ENCODE assay signal across 25 cellular contexts in the genomic region with DNA sequence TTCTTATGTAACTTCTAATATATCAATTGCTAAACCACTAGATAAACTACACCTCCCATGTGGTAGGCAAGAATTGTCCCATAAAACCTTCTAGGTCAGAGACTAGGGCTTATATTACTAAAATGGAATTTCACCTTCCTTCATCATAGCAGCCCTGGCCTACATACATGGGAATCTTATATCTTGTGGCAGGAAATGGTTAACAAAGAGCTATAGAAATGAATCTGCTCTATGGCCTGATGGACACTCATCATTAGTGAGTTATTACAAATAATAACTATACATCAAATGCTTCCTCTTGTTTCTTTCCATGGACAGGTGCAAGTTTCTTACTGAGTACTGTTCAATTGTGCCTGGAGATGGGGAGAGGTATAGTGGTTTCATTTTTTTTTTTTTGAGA.
"Had no signal": no experiment of that assay in that cellular context is flagged by ENCODE, and none has a peak within 500 bp of the region (broad histone marks: within the 10 kb centered on the region; RNA-seq: fewer than 3 reads in every experiment).

No MANE protein-coding gene starts in this region.

- H3K9me3 Mint-ChIP-seq: activated CD4-positive, alpha-beta memory T cell treated with anti-CD3 and anti-CD28 coated beads for 36 hours; activated CD4-positive, alpha-beta T cell treated with anti-CD3 and anti-CD28 coated beads, Interleukin-2, amount 10 ng/mL, durations not matched to agents 7 days and 5 days; activated naive CD4-positive, alpha-beta T cell treated with anti-CD3 and anti-CD28 coated beads for 36 hours; activated T-helper 17 cell treated with anti-CD3 and anti-CD28 coated beads, Interleukin-2, amount 50 U/mL, for 72 hours; T-cell had no signal

- DNase-seq: activated CD4-positive, alpha-beta memory T cell treated with anti-CD3 and anti-CD28 coated beads for 36 hours; activated CD4-positive, alpha-beta T cell treated with anti-CD3 and anti-CD28 coated beads, Interleukin-2, amount 10 ng/mL, durations not matched to agents 7 days and 5 days; activated CD4-positive, CD25-positive, alpha-beta regulatory T cell; activated gamma-delta T cell; activated naive CD4-positive, alpha-beta T cell treated with anti-CD3 and anti-CD28 coated beads for 36 hours; activated T-cell treated with anti-CD3 and anti-CD28 coated beads for 4 hours; activated T-cell treated with anti-CD3 and anti-CD28 coated beads, Interleukin-2, amount 50 U/mL, for 48 hours; amygdala; brain microvascular endothelial cell; NCI-H1092; NCI-H1417 treated with DMSO at 0.1 percent for 48 hours; NCI-H1694; NCI-H2029; NCI-H2107; NCI-H2171 treated with DMSO at 0.1 percent for 48 hours; NCI-H226; NCI-H526; SIG-M5; T-cell; T-helper 2 cell; T1000 had no signal

- H3K36me3 Mint-ChIP-seq: activated CD4-positive, alpha-beta memory T cell treated with anti-CD3 and anti-CD28 coated beads for 36 hours had no signal

- ATAC-seq: activated T-helper 17 cell treated with anti-CD3 and anti-CD28 coated beads, Interleukin-2, amount 50 U/mL, for 72 hours; T-cell had no signal

- H3K27ac Mint-ChIP-seq: activated CD4-positive, alpha-beta memory T cell treated with anti-CD3 and anti-CD28 coated beads for 36 hours; activated CD4-positive, alpha-beta T cell treated with anti-CD3 and anti-CD28 coated beads, Interleukin-2, amount 10 ng/mL, durations not matched to agents 7 days and 5 days; activated naive CD4-positive, alpha-beta T cell treated with anti-CD3 and anti-CD28 coated beads for 36 hours; activated naive CD8-positive, alpha-beta T cell; activated T-helper 17 cell treated with anti-CD3 and anti-CD28 coated beads, Interleukin-2, amount 50 U/mL, for 72 hours; T-cell had no signal

- H3K36me3 ChIP-seq: brain microvascular endothelial cell had no signal

- H3K27ac ChIP-seq: brain microvascular endothelial cell, cardiac muscle cell, VCaP had no signal

- H3K4me3 ChIP-seq: cardiac muscle cell had no signal

- H3K4me1 Mint-ChIP-seq: activated CD4-positive, alpha-beta T cell treated with anti-CD3 and anti-CD28 coated beads, Interleukin-2, amount 10 ng/mL, durations not matched to agents 7 days and 5 days; activated T-helper 17 cell treated with anti-CD3 and anti-CD28 coated beads, Interleukin-2, amount 50 U/mL, for 72 hours; T-cell had no signal

- H3K4me3 Mint-ChIP-seq: activated CD4-positive, alpha-beta memory T cell treated with anti-CD3 and anti-CD28 coated beads for 36 hours; activated CD4-positive, alpha-beta T cell treated with anti-CD3 and anti-CD28 coated beads, Interleukin-2, amount 10 ng/mL, durations not matched to agents 7 days and 5 days; activated naive CD4-positive, alpha-beta T cell treated with anti-CD3 and anti-CD28 coated beads for 36 hours; activated naive CD8-positive, alpha-beta T cell; activated T-helper 17 cell treated with anti-CD3 and anti-CD28 coated beads, Interleukin-2, amount 50 U/mL, for 72 hours; T-cell had no signal

- H3K27me3 Mint-ChIP-seq: activated CD4-positive, alpha-beta memory T cell treated with anti-CD3 and anti-CD28 coated beads for 36 hours; activated naive CD8-positive, alpha-beta T cell; activated T-helper 17 cell treated with anti-CD3 and anti-CD28 coated beads, Interleukin-2, amount 50 U/mL, for 72 hours; T-cell had no signal

- H3K27me3 ChIP-seq: brain microvascular endothelial cell, cardiac muscle cell had no signal
